Comparison of ENCODE assay signal across 12 cellular contexts in genomic region chr4:37999000-37999745, GRCh38. TPM values are rescaled to one million over a fixed set of nuclear protein-coding genes. Genes with fewer than 3 reads are reported as not detected.
DNase-seq lines count a peak whose midpoint lies in the region; ATAC-seq and TF ChIP-seq lines count a peak whose summit lies in the region.
"Had no signal": no experiment of that assay in that cellular context is flagged by ENCODE, and none has a peak within 500 bp of the region (broad histone marks: within the 10 kb centered on the region; RNA-seq: fewer than 3 reads in every experiment).

No MANE protein-coding gene starts in this region.

- H3K27me3 Mint-ChIP-seq in naive thymus-derived CD4-positive, alpha-beta T cell = no peaks in the 10 kb centered on the region
- H3K27me3 Mint-ChIP-seq: activated T-helper 17 cell treated with anti-CD3 and anti-CD28 coated beads, Interleukin-2, amount 50 U/mL, for 72 hours had no signal

- peaks cover 0 to 8% (median 0%) of the 10 kb centered on the region in 5 donors for H3K36me3 Mint-ChIP-seq in naive thymus-derived CD4-positive, alpha-beta T cell
- H3K36me3 Mint-ChIP-seq: neural progenitor cell had no signal

- DNase-seq in DMS53 treated with DMSO at 0.1 percent for 48 hours (lab: John Stamatoyannopoulos, UW; ENCODE audit: unreplicated experiment) (peak; percentile 96), NCI-H2081 (lab: John Stamatoyannopoulos, UW) (peak; percentile 74 to 93), SIG-M5 treated with dmso at 0.1 percent for 504 hours (lab: John Stamatoyannopoulos, UW; ENCODE audit: unreplicated experiment) (no peak)
- peak in 5 of 9 donors; percentile 23 to 41 (median 33) for DNase-seq in naive thymus-derived CD4-positive, alpha-beta T cell
- DNase-seq: MV-4-11 had no signal

- no peaks in the 10 kb centered on the region for H3K27me3 ChIP-seq in naive thymus-derived CD4-positive, alpha-beta T cell (ENCODE audit: control insufficient read depth in 2 of 2, insufficient read depth in 2 of 2, low read length in 2 of 2)
- H3K27me3 ChIP-seq: neural progenitor cell had no signal

- peaks cover 26 to 79% (median 64%) of the 10 kb centered on the region in 7 donors for H3K4me1 Mint-ChIP-seq in naive thymus-derived CD4-positive, alpha-beta T cell

- H3K27ac Mint-ChIP-seq in naive thymus-derived CD4-positive, alpha-beta T cell = peak overlapping the region in 6 of 9 donors; percentile 45 to 83 (median 54)
- H3K27ac Mint-ChIP-seq: activated T-helper 17 cell treated with anti-CD3 and anti-CD28 coated beads, Interleukin-2, amount 50 U/mL, for 72 hours; neural progenitor cell had no signal

- no peaks in the 10 kb centered on the region for H3K36me3 ChIP-seq in naive thymus-derived CD4-positive, alpha-beta T cell (ENCODE audit: control insufficient read depth in 2 of 3, insufficient read depth in 3 of 3, low read length in 3 of 3)
- H3K36me3 ChIP-seq: neural progenitor cell had no signal

- no peaks in the 10 kb centered on the region for H3K9me3 ChIP-seq in naive thymus-derived CD4-positive, alpha-beta T cell (ENCODE audit: control insufficient read depth in 2 of 3, low read length in 3 of 3)

- H3K27ac ChIP-seq in VCaP = peak overlapping the region; percentile 34; the same call in 1 of the 2 replicates
- no peak overlapping the region for H3K27ac ChIP-seq in naive thymus-derived CD4-positive, alpha-beta T cell (ENCODE audit: low read depth, low read length)
- H3K27ac ChIP-seq: neural progenitor cell, skin epidermis had no signal

- H3K4me3 ChIP-seq in naive thymus-derived CD4-positive, alpha-beta T cell (ENCODE audit: low read length) = no peak overlapping the region
- H3K4me3 ChIP-seq: neural progenitor cell, skin epidermis had no signal

- no peak for TF ChIP-seq CTCF in VCaP (conservative IDR thresholded peaks at IDR 0.05)

- H3K4me1 ChIP-seq in naive thymus-derived CD4-positive, alpha-beta T cell (ENCODE audit: control insufficient read depth in 2 of 2, insufficient read depth in 2 of 2, low read length in 2 of 2) = peaks cover 13 to 14% of the 10 kb centered on the region in 2 donors

- H3K4me3 Mint-ChIP-seq in naive thymus-derived CD4-positive, alpha-beta T cell = peak overlapping the region in 9 of 10 donors; percentile 5 to 59 (median 52)
- H3K4me3 Mint-ChIP-seq: activated T-helper 17 cell treated with anti-CD3 and anti-CD28 coated beads, Interleukin-2, amount 50 U/mL, for 72 hours; neural progenitor cell had no signal

- POLR2A ChIA-PET in naive thymus-derived CD4-positive, alpha-beta T cell (lab: Charles Lee) = no interaction called here

- peak; percentile 68 for ATAC-seq in naive thymus-derived CD4-positive, alpha-beta T cell
- ATAC-seq in GM21786 (IDR thresholded peaks at IDR 0.05; ENCODE audit: unreplicated experiment) (no peak), HG02763 (IDR thresholded peaks at IDR 0.05; ENCODE audit: unreplicated experiment) (no peak)
- ATAC-seq: activated T-helper 17 cell treated with anti-CD3 and anti-CD28 coated beads, Interleukin-2, amount 50 U/mL, for 72 hours had no signal

- H3K9me3 Mint-ChIP-seq in naive thymus-derived CD4-positive, alpha-beta T cell = no peaks in the 10 kb centered on the region
- H3K9me3 Mint-ChIP-seq: activated T-helper 17 cell treated with anti-CD3 and anti-CD28 coated beads, Interleukin-2, amount 50 U/mL, for 72 hours; neural progenitor cell had no signal

- CTCF ChIA-PET in naive thymus-derived CD4-positive, alpha-beta T cell (lab: Charles Lee) = interaction anchor here (0.7 kb wide), 1 partner anchor 15 kb away, joined by 3 read pairs; no protein-coding TSS in a partner anchor

- intact Hi-C loops in naive thymus-derived CD4-positive, alpha-beta T cell (cut with micrococcal nuclease) = no loop called here

RNA-seq across cellular contexts. Expression of gene PTTG2, which starts 39.0 kb away (rescaled TPM):
- total RNA-seq in naive thymus-derived CD4-positive, alpha-beta T cell = 1 to 10 TPM; 1.1 to 2.5 (median 1.8) TPM
- polyA plus RNA-seq in naive thymus-derived CD4-positive, alpha-beta T cell = 1 to 10 TPM in 1 of 2 donors, under 1 TPM in 1; 0.56 to 1.5 TPM
- total RNA-seq: endothelial cell of umbilical vein had no signal
- polyA plus RNA-seq: endothelial cell of umbilical vein had no signal
